Comparison of ENCODE assay signal across 20 cellular contexts in the genomic region with DNA sequence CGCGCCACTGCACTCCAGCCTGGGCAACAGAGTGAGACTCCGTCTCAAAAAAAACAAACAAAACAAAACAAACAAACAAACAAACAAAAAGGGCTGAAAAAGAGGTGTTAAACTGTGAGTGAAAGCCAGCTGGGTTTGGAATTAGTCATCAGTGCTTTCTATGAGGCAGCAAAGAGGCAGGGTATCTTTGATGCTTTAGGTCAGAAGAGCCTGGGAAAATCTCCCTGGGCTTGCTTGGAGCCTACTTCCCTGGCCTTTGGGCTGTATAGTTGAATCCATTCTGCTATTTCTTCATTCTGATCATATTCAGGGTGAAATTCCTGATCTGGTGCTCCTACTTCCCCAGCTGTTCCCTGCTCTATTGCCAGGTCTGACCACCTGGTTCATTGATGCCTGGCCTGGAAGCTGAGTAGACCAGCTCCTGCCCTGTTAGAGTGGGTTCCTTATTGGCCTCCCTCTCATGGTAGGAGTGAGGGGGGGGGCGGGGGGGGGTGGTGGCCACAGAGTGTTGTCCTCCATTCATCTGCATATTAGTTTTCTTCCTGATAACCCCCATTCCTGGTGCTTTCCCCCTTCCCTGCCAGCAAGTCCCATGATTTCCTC.
A peak's percentile ranks its signal among the peaks of the same experiment; 100 is the strongest.
DNase-seq lines count a peak whose midpoint lies in the region; ATAC-seq and TF ChIP-seq lines count a peak whose summit lies in the region.
"Had no signal": no experiment of that assay in that cellular context is flagged by ENCODE, and none has a peak within 500 bp of the region (broad histone marks: within the 10 kb centered on the region; RNA-seq: fewer than 3 reads in every experiment).

No MANE protein-coding gene starts in this region.

- 59 to 65% methylated on average over 4 of the region's 4 CpGs for WGBS in aorta, 2 donors
- WGBS in ovary, 3 donors = 57 to 61% (median 59%) methylated on average over 4 of the region's 4 CpGs

- no peak overlapping the region for H3K4me3 Mint-ChIP-seq in activated naive CD4-positive, alpha-beta T cell treated with anti-CD3 and anti-CD28 coated beads for 36 hours
- no peak overlapping the region for H3K4me3 Mint-ChIP-seq in HFFc6
- H3K4me3 Mint-ChIP-seq: activated CD4-positive, alpha-beta memory T cell treated with anti-CD3 and anti-CD28 coated beads, Interleukin-2, amount 10 ng/mL, durations not matched to agents 7 days and 5 days; central memory CD8-positive, alpha-beta T cell had no signal

- ATAC-seq in HG03520 (IDR thresholded peaks at IDR 0.05; ENCODE audit: unreplicated experiment) (peak; percentile 77), aorta (ENCODE audit: low FRiP score) (no peak)
- ATAC-seq: Right ventricle myocardium inferior had no signal

- peak; percentile 7 for DNase-seq in activated naive CD4-positive, alpha-beta T cell treated with anti-CD3 and anti-CD28 coated beads for 36 hours
- no peak for DNase-seq in activated naive CD4-positive, alpha-beta T cell treated with Interleukin-2 at 50 U/mL for 16 hours
- DNase-seq in HFFc6 = peak; percentile 12
- no peak for DNase-seq in aorta
- DNase-seq in activated CD4-positive, CD25-positive, alpha-beta regulatory T cell (lab: John Stamatoyannopoulos, UW) = no peak
- DNase-seq in ovary = no peak
- DNase-seq in inferior parietal cortex (ENCODE audit: extremely low spot score) = no peak
- DNase-seq: activated CD4-positive, alpha-beta memory T cell treated with anti-CD3 and anti-CD28 coated beads, Interleukin-2, amount 10 ng/mL, durations not matched to agents 7 days and 5 days; activated naive CD4-positive, alpha-beta T cell; erythroblast; NCI-H1930; NCI-H748 treated with DMSO at 0.1 percent for 48 hours; nucleus accumbens; spleen; T-helper 9 cell; upper lobe of left lung had no signal

- H3K27me3 ChIP-seq in aorta (ENCODE audit: control insufficient read depth in 1 of 2, insufficient read depth in 2 of 2, low read length in 1 of 2) (no peaks in the 10 kb centered on the region), ovary (no peaks in the 10 kb centered on the region)
- H3K27me3 ChIP-seq: spleen, upper lobe of left lung had no signal

- H3K36me3 ChIP-seq in aorta (ENCODE audit: control insufficient read depth in 1 of 2, insufficient read depth in 2 of 2, low read length in 1 of 2) (no peaks in the 10 kb centered on the region), ovary (no peaks in the 10 kb centered on the region)
- H3K36me3 ChIP-seq: spleen, upper lobe of left lung had no signal

- no peak overlapping the region for H3K4me3 ChIP-seq in aorta (ENCODE audit: low read length in 2 of 2)
- no peak overlapping the region for H3K4me3 ChIP-seq in ovary
- H3K4me3 ChIP-seq: spleen, upper lobe of left lung had no signal

- no peak overlapping the region for H3K27ac Mint-ChIP-seq in activated naive CD4-positive, alpha-beta T cell treated with anti-CD3 and anti-CD28 coated beads for 36 hours
- H3K27ac Mint-ChIP-seq in HFFc6 = no peak overlapping the region; the same call in 1 of the 2 replicates
- H3K27ac Mint-ChIP-seq: activated CD4-positive, alpha-beta memory T cell treated with anti-CD3 and anti-CD28 coated beads, Interleukin-2, amount 10 ng/mL, durations not matched to agents 7 days and 5 days had no signal

- peaks cover 2% of the 10 kb centered on the region for H3K27me3 Mint-ChIP-seq in activated naive CD4-positive, alpha-beta T cell treated with anti-CD3 and anti-CD28 coated beads for 36 hours (ENCODE audit: low read depth)
- H3K27me3 Mint-ChIP-seq in HFFc6 (ENCODE audit: insufficient read depth) = no peaks in the 10 kb centered on the region

- intact Hi-C loops in activated naive CD4-positive, alpha-beta T cell treated with anti-CD3 and anti-CD28 coated beads for 36 hours (cut with micrococcal nuclease) = no loop called here
- intact Hi-C loops in aorta (cut with DNase I) = no loop called here
- intact Hi-C loops in ovary (cut with DNase I) = no loop called here

- TF ChIP-seq CTCF in HFFc6 (IDR thresholded peaks at IDR 0.05) (no peak), ovary (IDR thresholded peaks at IDR 0.05) (no peak)

- H3K27ac ChIP-seq in aorta (ENCODE audit: low read depth in 1 of 2, low read length in 2 of 2) = peak overlapping the region; percentile 48 to 80
- no peak overlapping the region for H3K27ac ChIP-seq in ovary
- H3K27ac ChIP-seq: KMS-11, spleen, upper lobe of left lung had no signal

- no peaks in the 10 kb centered on the region for H3K9me3 Mint-ChIP-seq in activated naive CD4-positive, alpha-beta T cell treated with anti-CD3 and anti-CD28 coated beads for 36 hours
- no peaks in the 10 kb centered on the region for H3K9me3 Mint-ChIP-seq in HFFc6
- H3K9me3 Mint-ChIP-seq: activated CD4-positive, alpha-beta memory T cell treated with anti-CD3 and anti-CD28 coated beads, Interleukin-2, amount 10 ng/mL, durations not matched to agents 7 days and 5 days; central memory CD8-positive, alpha-beta T cell had no signal

- peaks cover 0 to 5% of the 10 kb centered on the region in 2 donors for H3K4me1 ChIP-seq in aorta (ENCODE audit: control insufficient read depth in 1 of 2, insufficient read depth in 2 of 2, low read length in 2 of 2)
- H3K4me1 ChIP-seq in ovary (ENCODE audit: insufficient read depth) = peaks cover 2% of the 10 kb centered on the region
- H3K4me1 ChIP-seq: upper lobe of left lung had no signal

- H3K4me1 Mint-ChIP-seq in activated naive CD4-positive, alpha-beta T cell treated with anti-CD3 and anti-CD28 coated beads for 36 hours (ENCODE audit: low read depth) = no peaks in the 10 kb centered on the region
- peaks cover 25% of the 10 kb centered on the region for H3K4me1 Mint-ChIP-seq in HFFc6 (ENCODE audit: low read depth)
- H3K4me1 Mint-ChIP-seq: activated CD4-positive, alpha-beta memory T cell treated with anti-CD3 and anti-CD28 coated beads, Interleukin-2, amount 10 ng/mL, durations not matched to agents 7 days and 5 days; central memory CD8-positive, alpha-beta T cell had no signal

- CTCF ChIA-PET in activated naive CD4-positive, alpha-beta T cell treated with anti-CD3 and anti-CD28 coated beads for 36 hours (lab: Charles Lee) = interaction anchor here (2.1 kb wide), 1 partner anchor 10 kb away, joined by 4 read pairs; no protein-coding TSS in a partner anchor

- no peaks in the 10 kb centered on the region for H3K9me3 ChIP-seq in aorta (ENCODE audit: control insufficient read depth, low read length)
- H3K9me3 ChIP-seq in ovary = no peaks in the 10 kb centered on the region
- H3K9me3 ChIP-seq: spleen, upper lobe of left lung had no signal

- H3K36me3 Mint-ChIP-seq in activated naive CD4-positive, alpha-beta T cell treated with anti-CD3 and anti-CD28 coated beads for 36 hours (ENCODE audit: low read depth) = no peaks in the 10 kb centered on the region
- H3K36me3 Mint-ChIP-seq in HFFc6 (ENCODE audit: low read depth) = no peaks in the 10 kb centered on the region

- no peak for TF ChIP-seq POLR2A in ovary (IDR thresholded peaks at IDR 0.05)

- TF ChIP-seq EP300 in ovary (IDR thresholded peaks at IDR 0.05) = no peak

Comparison
In these comparisons a context has a peak if more than half of its experiments do, and no peak if none do; other contexts are left out.
1. DNase-seq: peak in activated naive CD4-positive, alpha-beta T cell treated with anti-CD3 and anti-CD28 coated beads for 36 hours (single experiment) and HFFc6 (single experiment); none in activated naive CD4-positive, alpha-beta T cell treated with Interleukin-2 at 50 U/mL for 16 hours (single experiment), aorta (0 of 2), activated CD4-positive, CD25-positive, alpha-beta regulatory T cell (0 of 4), ovary (0 of 5) and inferior parietal cortex (single experiment).
2. H3K27ac ChIP-seq: peak in aorta (2 of 2); none in ovary (0 of 2).